9 cellular contexts compared by ENCODE assay signal in the genomic region with DNA sequence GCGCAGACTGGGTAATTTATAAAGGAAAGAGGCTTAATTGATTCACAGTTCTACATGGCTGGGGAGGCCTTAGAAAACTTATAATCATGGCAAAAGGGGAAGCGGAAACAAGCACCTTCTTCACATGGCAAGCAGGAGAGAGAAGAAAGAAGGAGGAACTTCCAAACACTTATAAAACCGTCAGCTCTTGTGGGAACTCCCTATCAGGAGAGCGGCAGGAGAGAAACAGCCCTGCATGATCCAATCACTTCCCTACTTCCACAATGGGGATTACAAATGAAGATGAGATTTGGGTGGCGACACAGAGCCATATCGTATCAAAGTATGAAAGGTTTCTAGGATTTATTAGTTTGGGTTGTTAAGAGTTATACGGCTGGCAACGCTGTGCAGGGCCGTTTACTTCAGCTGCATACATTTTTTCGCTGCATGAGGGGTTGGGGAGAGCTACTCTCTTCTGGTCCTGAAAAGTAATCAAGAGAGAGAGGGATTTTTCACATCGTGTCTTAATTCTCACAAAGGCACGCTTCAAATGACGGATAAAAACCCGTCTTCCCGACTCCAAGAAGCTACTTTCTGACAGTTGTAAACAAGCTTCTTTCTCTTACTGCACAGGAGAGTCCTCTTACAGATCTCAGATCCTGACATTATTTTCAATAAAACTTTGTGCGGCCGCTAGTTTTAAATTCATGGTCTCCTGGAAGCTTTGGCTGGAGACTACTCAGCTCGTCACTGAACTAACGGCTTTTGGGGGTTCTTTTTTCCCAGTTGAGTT. TPM values are rescaled to one million over a fixed set of nuclear protein-coding genes. Genes with fewer than 3 reads are reported as not detected.
A peak's percentile ranks its signal among the peaks of the same experiment; 100 is the strongest.
DNase-seq lines count a peak whose midpoint lies in the region; ATAC-seq, FAIRE-seq and TF ChIP-seq lines count a peak whose summit lies in the region.
"Had no signal": no experiment of that assay in that cellular context is flagged by ENCODE, and none has a peak within 500 bp of the region (broad histone marks: within the 10 kb centered on the region; RNA-seq: fewer than 3 reads in every experiment).

No MANE protein-coding gene starts in this region.

- peaks cover 43% of the 10 kb centered on the region for H3K4me1 Mint-ChIP-seq in activated naive CD8-positive, alpha-beta T cell treated with anti-CD3 and anti-CD28 coated beads, Interleukin-2, amount 50 U/mL, for 24 hours

- H3K27ac ChIP-seq in right atrium auricular region (peak overlapping the region; percentile 79 to 84), psoas muscle (peak overlapping the region; percentile 93)

- H3K27me3 ChIP-seq in right atrium auricular region = no peaks in the 10 kb centered on the region
- no peaks in the 10 kb centered on the region for H3K27me3 ChIP-seq in psoas muscle (ENCODE audit: insufficient read depth in 3 of 3, low read length in 2 of 3)

- DNase-seq in NCI-H510A treated with DMSO at 0.1 percent for 48 hours (lab: John Stamatoyannopoulos, UW) = peak; percentile 24
- no peak for DNase-seq in NCI-H510A (lab: John Stamatoyannopoulos, UW)
- no peak for DNase-seq in H54 (ENCODE audit: insufficient read length, low spot score)
- peak; percentile 51 for DNase-seq in LoVo (ENCODE audit: low spot score)
- DNase-seq in activated naive CD8-positive, alpha-beta T cell treated with anti-CD3 and anti-CD28 coated beads, Interleukin-2, amount 50 U/mL, for 24 hours = no peak
- no peak for DNase-seq in right atrium auricular region (ENCODE audit: low spot score)
- DNase-seq in psoas muscle = no peak
- no peak for DNase-seq in mesenteric fat pad (ENCODE audit: low spot score)

- peaks cover 1% of the 10 kb centered on the region for H3K27me3 Mint-ChIP-seq in activated naive CD8-positive, alpha-beta T cell treated with anti-CD3 and anti-CD28 coated beads, Interleukin-2, amount 50 U/mL, for 24 hours

- TF ChIP-seq POLR2A in H54 (IDR thresholded peaks at IDR 0.05; ENCODE audit: low read depth, low read length) = no peak

- ATAC-seq in activated naive CD8-positive, alpha-beta T cell treated with anti-CD3 and anti-CD28 coated beads, Interleukin-2, amount 50 U/mL, for 24 hours = no peak
- peak; percentile 13 to 54 (median 30) for ATAC-seq in psoas muscle

- H3K9me3 ChIP-seq in right atrium auricular region (no peaks in the 10 kb centered on the region), psoas muscle (no peaks in the 10 kb centered on the region)

- H3K4me3 Mint-ChIP-seq in activated naive CD8-positive, alpha-beta T cell treated with anti-CD3 and anti-CD28 coated beads, Interleukin-2, amount 50 U/mL, for 24 hours = peak overlapping the region; percentile 90

- H3K9me3 Mint-ChIP-seq in activated naive CD8-positive, alpha-beta T cell treated with anti-CD3 and anti-CD28 coated beads, Interleukin-2, amount 50 U/mL, for 24 hours = peaks cover 4% of the 10 kb centered on the region

- H3K4me3 ChIP-seq in right atrium auricular region (peak overlapping the region; percentile 57 to 67), psoas muscle (peak overlapping the region; percentile 83)

- H3K27ac Mint-ChIP-seq in activated naive CD8-positive, alpha-beta T cell treated with anti-CD3 and anti-CD28 coated beads, Interleukin-2, amount 50 U/mL, for 24 hours = peak overlapping the region; percentile 96

- H3K36me3 ChIP-seq in right atrium auricular region = no peaks in the 10 kb centered on the region
- H3K36me3 ChIP-seq in psoas muscle (ENCODE audit: insufficient read depth in 1 of 2, low read depth in 1 of 2) = no peaks in the 10 kb centered on the region

- TF ChIP-seq CTCF in right atrium auricular region (IDR thresholded peaks at IDR 0.05) = no peak
- TF ChIP-seq CTCF in psoas muscle (IDR thresholded peaks at IDR 0.05) = no peak

- 6 to 10% (median 9%) methylated on average over 19 of the region's 19 CpGs for WGBS in psoas muscle, 3 donors

- peaks cover 0 to 19% of the 10 kb centered on the region in 2 donors for H3K4me1 ChIP-seq in right atrium auricular region
- peaks cover 11% of the 10 kb centered on the region for H3K4me1 ChIP-seq in psoas muscle

- peak; percentile 62 for FAIRE-seq in H54 (lab: Jason Lieb, UNC)

- intact Hi-C loops in psoas muscle (cut with DNase I) = loop anchor here (5.0 to 10.0 kb wide), 2 partner anchors 57 to 589 kb away; partner anchors contain the start of gene CLDN12 (in 1 of the 2)

- peaks cover 23% of the 10 kb centered on the region for H3K36me3 Mint-ChIP-seq in activated naive CD8-positive, alpha-beta T cell treated with anti-CD3 and anti-CD28 coated beads, Interleukin-2, amount 50 U/mL, for 24 hours (ENCODE audit: low read depth)

RNA-seq across cellular contexts. Expression of gene GTPBP10, which starts 0.8 kb away (rescaled TPM):
- 1 to 10 TPM; 7.1 to 7.5 TPM for total RNA-seq in right atrium auricular region
- total RNA-seq in psoas muscle = 10 to 100 TPM; 18.9 to 28.5 (median 20.5) TPM
- 10 to 100 TPM; 17.2 to 23.4 (median 17.9) TPM for polyA plus RNA-seq in psoas muscle
- 16.8 TPM for total RNA-seq in mesenteric fat pad

RNA-seq across cellular contexts. Expression of gene FAM237B, which starts 24.6 kb away (rescaled TPM):
- total RNA-seq in right atrium auricular region (not detected), psoas muscle (not detected), mesenteric fat pad (not detected)
- polyA plus RNA-seq in psoas muscle = not detected
- total RNA-seq: pulmonary artery endothelial cell had no signal

RNA-seq across cellular contexts. Expression of gene CLDN12, which starts 57.5 kb away (rescaled TPM):
- total RNA-seq in right atrium auricular region (10 to 100 TPM; 28.8 to 34.0 TPM), psoas muscle (10 to 100 TPM; 18.0 to 42.2 (median 26.3) TPM), mesenteric fat pad (20.1 TPM)
- 10 to 100 TPM; 16.3 to 30.4 (median 28.1) TPM for polyA plus RNA-seq in psoas muscle

Comparison
In these comparisons a context has a peak if more than half of its experiments do, and no peak if none do; other contexts are left out.
1. DNase-seq: peak in NCI-H510A treated with DMSO at 0.1 percent for 48 hours (single experiment) and LoVo (single experiment); none in NCI-H510A (single experiment), H54 (single experiment), activated naive CD8-positive, alpha-beta T cell treated with anti-CD3 and anti-CD28 coated beads, Interleukin-2, amount 50 U/mL, for 24 hours (single experiment), right atrium auricular region (single experiment), psoas muscle (0 of 2) and mesenteric fat pad (single experiment).